14 cellular contexts compared by ENCODE assay signal in genomic region chr1:31927661-31927980, GRCh38. TPM values are rescaled to one million over a fixed set of nuclear protein-coding genes. Genes with fewer than 3 reads are reported as not detected.
A peak's percentile ranks its signal among the peaks of the same experiment; 100 is the strongest.
DNase-seq lines count a peak whose midpoint lies in the region; ATAC-seq and TF ChIP-seq lines count a peak whose summit lies in the region.
"Had no signal": no experiment of that assay in that cellular context is flagged by ENCODE, and none has a peak within 500 bp of the region (broad histone marks: within the 10 kb centered on the region; RNA-seq: fewer than 3 reads in every experiment).

No MANE protein-coding gene starts in this region.

- H3K27ac Mint-ChIP-seq in T-helper 17 cell (peak overlapping the region; percentile 95), immature natural killer cell (peak overlapping the region; percentile 55 to 92 (median 86)), type B pancreatic cell (peak overlapping the region; percentile 29)

- no peak for TF ChIP-seq CTCF in cardiac muscle cell (IDR thresholded peaks at IDR 0.05; ENCODE audit: low read depth, low read length)
- TF ChIP-seq CTCF in heart left ventricle (IDR thresholded peaks at IDR 0.05), result no peak
- TF ChIP-seq CTCF in type B pancreatic cell (conservative IDR thresholded peaks at IDR 0.05), result no peak

- no peaks in the 10 kb centered on the region for H3K27me3 Mint-ChIP-seq in T-helper 17 cell
- peaks cover 0 to 6% (median under 1%) of the 10 kb centered on the region in 3 donors for H3K27me3 Mint-ChIP-seq in immature natural killer cell (ENCODE audit: low read depth in 3 of 3)
- no peaks in the 10 kb centered on the region for H3K27me3 Mint-ChIP-seq in type B pancreatic cell

- H3K36me3 Mint-ChIP-seq in T-helper 17 cell (ENCODE audit: low read depth) (peaks cover 4% of the 10 kb centered on the region), immature natural killer cell (no peaks in the 10 kb centered on the region), type B pancreatic cell (peaks cover 4% of the 10 kb centered on the region)

- H3K36me3 ChIP-seq in cardiac muscle cell (no peaks in the 10 kb centered on the region), heart left ventricle (no peaks in the 10 kb centered on the region)
- H3K36me3 ChIP-seq: BE2C had no signal

- H3K4me1 ChIP-seq in cardiac muscle cell (ENCODE audit: low read depth), result peaks cover 65% of the 10 kb centered on the region
- peaks cover 21 to 98% (median 85%) of the 10 kb centered on the region in 12 donors for H3K4me1 ChIP-seq in heart left ventricle

- 13 to 79% (median 55%) methylated on average over 3 of the region's 3 CpGs for WGBS in heart left ventricle, 4 donors

- peak overlapping the region; percentile 90 for H3K4me3 Mint-ChIP-seq in T-helper 17 cell
- peak overlapping the region; percentile 52 to 72 (median 71) for H3K4me3 Mint-ChIP-seq in immature natural killer cell
- no peak overlapping the region for H3K4me3 Mint-ChIP-seq in type B pancreatic cell

- TF ChIP-seq POLR2A in heart left ventricle (IDR thresholded peaks at IDR 0.05), result no peak

- intact Hi-C loops in heart left ventricle (cut with DNase I), result no loop called here

- no peaks in the 10 kb centered on the region for H3K27me3 ChIP-seq in cardiac muscle cell
- H3K27me3 ChIP-seq in heart left ventricle, result no peaks in the 10 kb centered on the region
- H3K27me3 ChIP-seq: BE2C, SJSA1 had no signal

- no peak overlapping the region for H3K4me3 ChIP-seq in cardiac muscle cell
- no peak overlapping the region for H3K4me3 ChIP-seq in heart left ventricle
- H3K4me3 ChIP-seq: SJSA1 had no signal

- H3K9me3 Mint-ChIP-seq in immature natural killer cell, result no peaks in the 10 kb centered on the region
- no peaks in the 10 kb centered on the region for H3K9me3 Mint-ChIP-seq in type B pancreatic cell

- no peak for DNase-seq in cardiac muscle cell (ENCODE audit: low read depth in 1 of 2, low spot score in 1 of 2)
- DNase-seq in heart left ventricle, result no peak
- DNase-seq in T-helper 17 cell, result no peak
- no peak for DNase-seq in immature natural killer cell
- DNase-seq in type B pancreatic cell (ENCODE audit: extremely low spot score, unreplicated experiment), result no peak
- DNase-seq in stimulated activated naive CD4-positive, alpha-beta T cell (lab: John Stamatoyannopoulos, UW), result no peak
- no peak for DNase-seq in Kasumi-1 (lab: John Stamatoyannopoulos, UW)
- DNase-seq: activated CD4-positive, alpha-beta T cell treated with anti-CD3 and anti-CD28 coated beads for 4 hours; aorta; BE2C; NCI-H524; retina had no signal

- peak overlapping the region; percentile 81 for H3K27ac ChIP-seq in cardiac muscle cell
- H3K27ac ChIP-seq in heart left ventricle, result peak overlapping the region in 2 of 12 donors; percentile 41 to 100
- H3K27ac ChIP-seq: SJSA1 had no signal

- ATAC-seq in heart left ventricle (no peak), T-helper 17 cell (no peak), HG03095 (IDR thresholded peaks at IDR 0.05; ENCODE audit: unreplicated experiment) (no peak)

- H3K9me3 ChIP-seq in cardiac muscle cell (ENCODE audit: low read depth), result no peaks in the 10 kb centered on the region
- H3K9me3 ChIP-seq in heart left ventricle, result no peaks in the 10 kb centered on the region
- H3K9me3 ChIP-seq in T-helper 17 cell (ENCODE audit: control insufficient read depth, low read length, poor library complexity, severe bottlenecking), result no peaks in the 10 kb centered on the region
- H3K9me3 ChIP-seq: BE2C, SJSA1 had no signal

- H3K4me1 Mint-ChIP-seq in T-helper 17 cell, result peaks cover 66% of the 10 kb centered on the region
- H3K4me1 Mint-ChIP-seq in immature natural killer cell, result peaks cover 90 to 93% of the 10 kb centered on the region in 2 donors
- peaks cover 56% of the 10 kb centered on the region for H3K4me1 Mint-ChIP-seq in type B pancreatic cell (ENCODE audit: unreplicated experiment)

RNA-seq across cellular contexts. Expression of gene PTP4A2, which starts 10.5 kb away (rescaled TPM):
- 105 and 161 TPM in 2 replicates for total RNA-seq in cardiac muscle cell
- 285 and 366 TPM in 2 replicates for polyA plus RNA-seq in cardiac muscle cell
- 100 to 1,000 TPM; 217 to 354 (median 242) TPM for total RNA-seq in heart left ventricle
- 100 to 1,000 TPM in 1 of 2 donors, 10 to 100 TPM in 1; 74.4 to 290 TPM for polyA plus RNA-seq in heart left ventricle
- total RNA-seq in T-helper 17 cell, result 100 to 1,000 TPM; 269 to 384 TPM
- polyA plus RNA-seq in immature natural killer cell, result 100 to 1,000 TPM; 300 to 552 (median 460) TPM
- total RNA-seq in type B pancreatic cell (ENCODE audit: low replicate concordance), result 150 and 179 TPM in 2 replicates

Comparison
In these comparisons a context has a peak if more than half of its experiments do, and no peak if none do; other contexts are left out.
1. H3K27ac Mint-ChIP-seq: peak in every context shown above with its lines; median percentile 95 in T-helper 17 cell; 86 in immature natural killer cell; 29 in type B pancreatic cell.